Comparison of ENCODE assay signal across 10 cellular contexts in the genomic region with DNA sequence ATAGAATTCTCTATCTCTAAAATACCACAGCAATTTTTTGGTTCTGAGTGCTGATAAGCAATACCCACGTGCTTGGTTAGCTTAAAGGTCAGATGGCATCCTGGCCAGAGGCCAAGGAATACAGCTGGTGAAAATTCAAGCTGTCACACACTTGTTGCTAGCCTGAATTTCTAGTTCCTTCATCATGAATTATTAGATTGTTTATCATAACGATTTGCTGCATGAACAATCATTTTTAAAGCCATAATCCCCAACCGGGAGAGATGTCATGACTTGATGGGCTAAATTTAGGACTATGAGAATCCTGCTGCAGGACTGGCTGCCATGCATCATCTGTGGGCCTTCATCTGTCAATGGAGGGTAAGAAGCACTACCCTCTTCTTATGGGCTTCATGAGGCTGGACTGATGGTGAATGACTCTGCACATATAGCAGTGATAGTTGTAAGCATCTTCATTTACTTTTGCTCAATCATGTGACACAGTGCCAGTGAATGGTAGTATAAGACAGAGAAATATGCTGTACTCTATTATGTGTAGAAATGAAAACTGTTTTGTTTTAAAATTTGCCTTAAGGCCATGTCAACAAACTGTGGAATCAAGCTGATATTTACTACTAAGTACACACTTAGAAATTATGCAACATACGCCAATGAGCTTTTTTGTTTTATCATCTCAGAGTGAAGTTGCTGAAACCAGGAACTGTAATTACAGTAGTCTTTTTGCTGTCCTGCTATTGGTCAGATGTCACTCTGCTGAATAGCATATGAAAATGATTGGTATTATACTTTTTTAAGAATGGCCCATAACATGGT.
A peak's percentile ranks its signal among the peaks of the same experiment; 100 is the strongest.
DNase-seq lines count a peak whose midpoint lies in the region; ATAC-seq and TF ChIP-seq lines count a peak whose summit lies in the region.
"Had no signal": no experiment of that assay in that cellular context is flagged by ENCODE, and none has a peak within 500 bp of the region (broad histone marks: within the 10 kb centered on the region; RNA-seq: fewer than 3 reads in every experiment).

No MANE protein-coding gene starts in this region.

- 41 to 56% methylated on average over 4 of the region's 4 CpGs for WGBS in testis, 2 donors
- 27 to 36% (median 31%) methylated on average over 4 of the region's 4 CpGs for WGBS in spleen, 5 donors

- H3K27me3 ChIP-seq in testis (no peaks in the 10 kb centered on the region), tibial artery (no peaks in the 10 kb centered on the region), spleen (replicated peaks in 1 of 7) (no peaks in the 10 kb centered on the region)

- intact Hi-C loops in left cardiac atrium (cut with DNase I), result no loop called here
- intact Hi-C loops in testis (cut with DNase I; ENCODE audit: low total_unique reads), result no loop called here
- intact Hi-C loops in tibial artery (cut with DNase I; ENCODE audit: low total_unique reads), result no loop called here
- intact Hi-C loops in spleen (cut with DNase I; ENCODE audit: low total_unique reads), result no loop called here

- H3K4me3 ChIP-seq in testis (no peak overlapping the region), tibial artery (no peak overlapping the region), coronary artery (no peak overlapping the region), spleen (no peak overlapping the region)
- H3K4me3 ChIP-seq: A549 had no signal

- peak; percentile 37 to 50 for ATAC-seq in left cardiac atrium
- ATAC-seq: A549 had no signal

- TF ChIP-seq POLR2A in testis (IDR thresholded peaks at IDR 0.05), result no peak
- no peak for TF ChIP-seq POLR2A in spleen (IDR thresholded peaks at IDR 0.05)

- DNase-seq in NCI-H345 (lab: John Stamatoyannopoulos, UW) (peak; percentile 25), NCI-H345 treated with DMSO at 0.1 percent for 48 hours (lab: John Stamatoyannopoulos, UW; ENCODE audit: unreplicated experiment) (no peak), RPMI8226 (peak; percentile 58), left cardiac atrium (peak; percentile 39), testis (peak; percentile 25), tibial artery (no peak), coronary artery (ENCODE audit: low spot score) (no peak), spleen (no peak)

- no peaks in the 10 kb centered on the region for H3K4me1 ChIP-seq in testis
- H3K4me1 ChIP-seq in tibial artery, result no peaks in the 10 kb centered on the region
- H3K4me1 ChIP-seq in spleen, result peaks cover 0 to 8% (median 4%) of the 10 kb centered on the region in 6 donors

- TF ChIP-seq CTCF in testis (IDR thresholded peaks at IDR 0.05) (no peak), tibial artery (IDR thresholded peaks at IDR 0.05) (no peak), coronary artery (IDR thresholded peaks at IDR 0.05) (no peak), spleen (IDR thresholded peaks at IDR 0.05 in 8 of 11, conservative IDR thresholded peaks at IDR 0.05 in 3 of 11) (no peak)

- H3K36me3 ChIP-seq in testis (ENCODE audit: low read depth, missing control alignments) (no peaks in the 10 kb centered on the region), tibial artery (no peaks in the 10 kb centered on the region), spleen (no peaks in the 10 kb centered on the region)

- H3K27ac ChIP-seq in testis, result no peak overlapping the region
- no peak overlapping the region for H3K27ac ChIP-seq in tibial artery
- H3K27ac ChIP-seq in coronary artery, result no peak overlapping the region
- no peak overlapping the region for H3K27ac ChIP-seq in spleen
- H3K27ac ChIP-seq: A549, KMS-11 had no signal

- H3K9me3 ChIP-seq in testis (no peaks in the 10 kb centered on the region), tibial artery (no peaks in the 10 kb centered on the region), spleen (no peaks in the 10 kb centered on the region)
- H3K9me3 ChIP-seq: A549 had no signal

Comparison
In these comparisons a context has a peak if more than half of its experiments do, and no peak if none do; other contexts are left out.
1. DNase-seq: peak in NCI-H345 (single experiment), RPMI8226 (single experiment), left cardiac atrium (single experiment) and testis (single experiment); none in NCI-H345 treated with DMSO at 0.1 percent for 48 hours (single experiment), tibial artery (0 of 2), coronary artery (single experiment) and spleen (single experiment).